18 cellular contexts compared by ENCODE assay signal in genomic region chr10:29559996-29560395, GRCh38.
DNase-seq lines count a peak whose midpoint lies in the region; ATAC-seq, FAIRE-seq and TF ChIP-seq lines count a peak whose summit lies in the region.
"Had no signal": no experiment of that assay in that cellular context is flagged by ENCODE, and none has a peak within 500 bp of the region (broad histone marks: within the 10 kb centered on the region; RNA-seq: fewer than 3 reads in every experiment).

No MANE protein-coding gene starts in this region.

- H3F3A ChIP-seq in PC-3 (ENCODE audit: low read length, unreplicated experiment), result peaks cover 10% of the 10 kb centered on the region

- CTCF ChIA-PET in PC-3 (lab: Charles Lee), result interaction anchor here (0.8 kb wide), 1 partner anchor 25 kb away, joined by 3 read pairs; no protein-coding TSS in a partner anchor

- peaks cover 36% of the 10 kb centered on the region for H3K36me3 Mint-ChIP-seq in nephron (ENCODE audit: low read depth)

- BruUV-seq in PC-3 (replicated peaks; lab: Mats Ljungman, UMichigan), result no TSS peak

- no peak for DNase-seq in PC-3
- DNase-seq in cardiac muscle cell (ENCODE audit: low read depth in 1 of 2, low spot score in 1 of 2), result peak; percentile 7 to 36
- DNase-seq in upper lobe of right lung, result no peak
- DNase-seq in GM12892 (ENCODE audit: insufficient read length), result no peak
- no peak for DNase-seq in left lobe of liver (ENCODE audit: low spot score)
- no peak for DNase-seq in COLO829 (ENCODE audit: low spot score)
- DNase-seq: activated CD4-positive, alpha-beta T cell treated with anti-CD3 and anti-CD28 coated beads, Interleukin-2, amount 50 U/mL, for 4 hours; central memory CD4-positive, alpha-beta T cell; endodermal cell; foreskin keratinocyte; mammary epithelial cell; NCI-H1092; stimulated activated CD4-positive, alpha-beta T cell treated with anti-CD3 and anti-CD28 coated beads, Interleukin-4, amount 100 ng/mL, for 1 hour had no signal

- no peaks in the 10 kb centered on the region for H3K9me3 Mint-ChIP-seq in nephron
- H3K9me3 Mint-ChIP-seq: endodermal cell, neural crest cell had no signal

- no peak overlapping the region for H3K4me3 Mint-ChIP-seq in nephron
- H3K4me3 Mint-ChIP-seq: endodermal cell, neural crest cell had no signal

- TF ChIP-seq POLR2A in GM12892 (IDR thresholded peaks at IDR 0.05; ENCODE audit: low read depth, low read length), result no peak

- H3K4me1 ChIP-seq in PC-3 (ENCODE audit: insufficient read depth, low read length), result peaks cover 18% of the 10 kb centered on the region
- peaks cover 9% of the 10 kb centered on the region for H3K4me1 ChIP-seq in cardiac muscle cell (ENCODE audit: low read depth)
- H3K4me1 ChIP-seq in upper lobe of right lung, result peaks cover 12% of the 10 kb centered on the region
- H3K4me1 ChIP-seq: BLaER1 had no signal

- H4K20me1 ChIP-seq in PC-3 (ENCODE audit: low read length), result no peaks in the 10 kb centered on the region
- H4K20me1 ChIP-seq: BLaER1 had no signal

- POLR2A ChIA-PET in PC-3 (lab: Charles Lee; ENCODE audit: unreplicated experiment), result no interaction called here

- H3K27ac ChIP-seq in PC-3 (ENCODE audit: low read length) (no peak overlapping the region), cardiac muscle cell (peak overlapping the region; percentile 65), upper lobe of right lung (peak overlapping the region; percentile 13)
- H3K27ac ChIP-seq: BLaER1, foreskin keratinocyte had no signal

- peak; percentile 29; the same call in 1 of the 2 replicates for ATAC-seq in PC-3
- peak; percentile 22 for ATAC-seq in upper lobe of right lung
- ATAC-seq in left lobe of liver, result no peak
- ATAC-seq: foreskin keratinocyte, K562 had no signal

- no peaks in the 10 kb centered on the region for H3K27me3 ChIP-seq in PC-3 (ENCODE audit: low read length)
- no peaks in the 10 kb centered on the region for H3K27me3 ChIP-seq in cardiac muscle cell
- no peaks in the 10 kb centered on the region for H3K27me3 ChIP-seq in upper lobe of right lung
- H3K27me3 ChIP-seq: BLaER1, foreskin keratinocyte had no signal

- no peak overlapping the region for H3K9ac ChIP-seq in PC-3 (ENCODE audit: low read length)
- H3K9ac ChIP-seq: BLaER1 had no signal

- TF ChIP-seq CTCF in PC-3 (conservative IDR thresholded peaks at IDR 0.05; ENCODE audit: low read depth, low read length) (no peak), cardiac muscle cell (IDR thresholded peaks at IDR 0.05; ENCODE audit: low read depth, low read length) (no peak), nephron (IDR thresholded peaks at IDR 0.05; ENCODE audit: unreplicated experiment in 3 of 3) (no peak), upper lobe of right lung (IDR thresholded peaks at IDR 0.05) (no peak)

- H3K79me2 ChIP-seq in PC-3 (ENCODE audit: low read length), result no peaks in the 10 kb centered on the region

- no peak overlapping the region for H2AFZ ChIP-seq in PC-3 (ENCODE audit: low read length)

- intact Hi-C loops in PC-3 (cut with micrococcal nuclease) (no loop called here), upper lobe of right lung (cut with DNase I) (no loop called here)

- H3K27ac Mint-ChIP-seq in nephron, result peak overlapping the region; percentile 41 to 76 (median 41)
- H3K27ac Mint-ChIP-seq: endodermal cell had no signal

- H3K27me3 Mint-ChIP-seq in nephron (ENCODE audit: low read depth), result no peaks in the 10 kb centered on the region

- no peak for FAIRE-seq in GM12892 (lab: Jason Lieb, UNC)
- FAIRE-seq: K562, RCC 7860 had no signal

- H3K36me3 ChIP-seq in PC-3 (ENCODE audit: low read depth, low read length), result no peaks in the 10 kb centered on the region
- H3K36me3 ChIP-seq in cardiac muscle cell, result peaks cover 38% of the 10 kb centered on the region
- no peaks in the 10 kb centered on the region for H3K36me3 ChIP-seq in upper lobe of right lung

- H3K4me1 Mint-ChIP-seq in nephron, result peaks cover 26% of the 10 kb centered on the region

- no peak overlapping the region for H3K4me2 ChIP-seq in PC-3 (ENCODE audit: low read length)
- H3K4me2 ChIP-seq: BLaER1 had no signal

- no peaks in the 10 kb centered on the region for H3K9me2 ChIP-seq in PC-3 (replicated peaks; ENCODE audit: low read length)

- H3K9me3 ChIP-seq in PC-3 (ENCODE audit: low read length) (no peaks in the 10 kb centered on the region), cardiac muscle cell (ENCODE audit: low read depth) (no peaks in the 10 kb centered on the region), upper lobe of right lung (no peaks in the 10 kb centered on the region)
- H3K9me3 ChIP-seq: BLaER1 had no signal

- no peak overlapping the region for H3K4me3 ChIP-seq in PC-3 (ENCODE audit: low read length)
- no peak overlapping the region for H3K4me3 ChIP-seq in cardiac muscle cell
- no peak overlapping the region for H3K4me3 ChIP-seq in upper lobe of right lung
- H3K4me3 ChIP-seq: BLaER1, K562 had no signal

Comparison
In these comparisons a context has a peak if more than half of its experiments do, and no peak if none do; other contexts are left out.
1. DNase-seq: peak in cardiac muscle cell (2 of 2); none in PC-3 (single experiment), upper lobe of right lung (single experiment), GM12892 (single experiment), left lobe of liver (single experiment) and COLO829 (single experiment).